8 cellular contexts compared by ENCODE assay signal in genomic region chr20:57351042-57351783, GRCh38. TPM values are rescaled to one million over a fixed set of nuclear protein-coding genes. Genes with fewer than 3 reads are reported as not detected.
DNase-seq lines count a peak whose midpoint lies in the region; ATAC-seq and TF ChIP-seq lines count a peak whose summit lies in the region.

Gene RAE1 (plus strand): TSS chr20:57351255. CDS start chr20:57354039, 2,784 bp downstream.

- H3K4me3 ChIP-seq in kidney epithelial cell (ENCODE audit: low read depth, low read length) = peak within 1 kb of the TSS; percentile 77

- no peaks in the 10 kb centered on the region for H3K36me3 ChIP-seq in kidney epithelial cell (ENCODE audit: control insufficient read depth, insufficient read depth, low read length)

- DNase-seq in AG08395 (ENCODE audit: low spot score) (peak; percentile 94), NCI-H510A (lab: John Stamatoyannopoulos, UW) (peak; percentile 84), cerebellum (ENCODE audit: low spot score) (peak; percentile 86), kidney epithelial cell (ENCODE audit: low read depth) (peak; percentile 87)
- peak; percentile 83 for DNase-seq in activated CD4-positive, alpha-beta T cell treated with anti-CD3 and anti-CD28 coated beads for 1 hour
- DNase-seq in stimulated activated CD4-positive, alpha-beta T cell treated with anti-CD3 and anti-CD28 coated beads, Interleukin-15, amount 100 ng/mL, for 24 hours = peak; percentile 94

- H3K27me3 ChIP-seq in kidney epithelial cell (ENCODE audit: control insufficient read depth, insufficient read depth, low read length) = no peaks in the 10 kb centered on the region

- no peak for TF ChIP-seq CTCF in kidney epithelial cell (IDR thresholded peaks at IDR 0.05; ENCODE audit: insufficient read depth, low read length, poor library complexity, severe bottlenecking)

- ATAC-seq in GM19023 (IDR thresholded peaks at IDR 0.05; ENCODE audit: unreplicated experiment) (peak; percentile 85), HG03378 (IDR thresholded peaks at IDR 0.05; ENCODE audit: unreplicated experiment) (peak; percentile 76)

RNA-seq across cellular contexts. Expression of gene RAE1, which starts in this region (rescaled TPM):
- total RNA-seq in cerebellum (26.9 TPM), kidney epithelial cell (42.9 and 53.8 TPM in 2 replicates)

Comparison
In these comparisons a context has a peak if more than half of its experiments do, and no peak if none do; other contexts are left out.
1. Peak in every context shown above with its lines: DNase-seq, ATAC-seq and H3K4me3 ChIP-seq.